In the genomic region with DNA sequence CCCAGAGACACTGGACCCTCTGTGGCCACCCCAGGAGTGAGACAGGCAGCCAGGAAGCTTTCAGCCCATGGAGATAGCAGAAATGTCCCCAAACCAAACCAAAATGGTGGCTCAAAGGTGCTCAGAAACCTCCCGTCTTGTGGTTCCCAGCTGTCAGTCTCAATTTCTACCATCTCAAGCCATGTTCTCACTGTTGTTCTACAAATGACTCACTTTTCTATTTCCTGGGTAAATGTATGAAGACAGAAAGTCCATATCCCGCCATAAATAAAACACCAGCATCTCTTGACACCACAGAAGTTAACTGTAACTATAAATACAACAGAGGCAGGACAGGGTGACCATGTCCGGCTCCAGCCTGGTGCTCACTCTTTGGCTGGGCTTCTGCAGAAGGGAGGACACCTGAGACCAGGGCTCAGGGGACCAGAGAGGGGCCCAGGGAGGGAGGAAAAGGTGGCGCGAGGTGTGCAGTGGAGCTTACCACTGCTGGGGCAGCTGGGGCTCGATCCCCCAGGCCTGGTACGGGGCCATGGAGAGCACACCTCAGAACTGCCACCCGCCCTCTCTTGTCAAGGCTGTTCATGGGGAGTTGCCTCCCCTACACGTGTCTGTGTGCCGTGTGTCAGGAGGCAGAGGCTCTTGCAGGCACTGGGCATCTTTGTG, we compare ENCODE assay signal across 15 cellular contexts.
DNase-seq lines count a peak whose midpoint lies in the region; ATAC-seq and TF ChIP-seq lines count a peak whose summit lies in the region.
"Had no signal": no experiment of that assay in that cellular context is flagged by ENCODE, and none has a peak within 500 bp of the region (broad histone marks: within the 10 kb centered on the region; RNA-seq: fewer than 3 reads in every experiment).

No MANE protein-coding gene starts in this region.

- H2AFZ ChIP-seq in MM.1S (ENCODE audit: low read length), result no peak overlapping the region

- no peaks in the 10 kb centered on the region for H3K36me3 ChIP-seq in MM.1S (replicated peaks; ENCODE audit: insufficient read depth, low read length)
- H3K36me3 ChIP-seq: right atrium auricular region, transverse colon had no signal

- ATAC-seq in GM19395 (IDR thresholded peaks at IDR 0.05; ENCODE audit: unreplicated experiment) (peak; percentile 61), HG03442 (IDR thresholded peaks at IDR 0.05; ENCODE audit: unreplicated experiment) (peak; percentile 41)
- ATAC-seq: esophagus mucosa had no signal

- no peaks in the 10 kb centered on the region for H4K20me1 ChIP-seq in MM.1S (ENCODE audit: insufficient read depth, low read length)

- DNase-seq in EH (ENCODE audit: low read depth) (peak; percentile 68), fibroblast of pulmonary artery (ENCODE audit: low read depth) (peak; percentile 21), NCI-H1092 (lab: John Stamatoyannopoulos, UW) (no peak), anterior cingulate cortex (lab: John Stamatoyannopoulos, UW) (no peak), Ammon's horn (ENCODE audit: low spot score) (no peak), MM.1S (no peak)
- DNase-seq: activated CD4-positive, alpha-beta T cell treated with anti-CD3 and anti-CD28 coated beads for 1 hour; activated effector memory CD4-positive, alpha-beta T cell treated with anti-CD3 and anti-CD28 coated beads, Interleukin-2, amount 50 U/mL, for 16 hours; NCI-H146; NK-92 treated with Interleukin-12 subunit alpha and Interleukin-12 subunit beta, amount 100 ng/mL, for 24 hours; transverse colon had no signal

- no peaks in the 10 kb centered on the region for H3K79me2 ChIP-seq in MM.1S (ENCODE audit: low read length)

- no peaks in the 10 kb centered on the region for H3F3A ChIP-seq in MM.1S (ENCODE audit: insufficient read depth, low read length)

- H3K27me3 ChIP-seq in MM.1S (replicated peaks; ENCODE audit: insufficient read depth, low read length), result peaks cover 76% of the 10 kb centered on the region
- H3K27me3 ChIP-seq: right atrium auricular region, transverse colon had no signal

- H3K4me1 ChIP-seq in MM.1S (ENCODE audit: low read length), result no peaks in the 10 kb centered on the region

- no peaks in the 10 kb centered on the region for H3K9me2 ChIP-seq in MM.1S (replicated peaks; ENCODE audit: insufficient read depth, low read length)

- no peak overlapping the region for H3K27ac ChIP-seq in MM.1S (ENCODE audit: low read length)
- H3K27ac ChIP-seq: right atrium auricular region, transverse colon had no signal

- H3K4me2 ChIP-seq in MM.1S (ENCODE audit: low read depth, low read length), result no peak overlapping the region

- no peaks in the 10 kb centered on the region for H3K9me3 ChIP-seq in MM.1S (replicated peaks; ENCODE audit: insufficient read depth, low read length)
- H3K9me3 ChIP-seq: right atrium auricular region, transverse colon had no signal

- H3K4me3 ChIP-seq in fibroblast of pulmonary artery (replicated peaks; ENCODE audit: low read depth, low read length) (no peak overlapping the region), MM.1S (ENCODE audit: low read length) (no peak overlapping the region)
- H3K4me3 ChIP-seq: right atrium auricular region, transverse colon had no signal

- TF ChIP-seq CTCF in fibroblast of pulmonary artery (IDR thresholded peaks at IDR 0.05; ENCODE audit: low read length, missing control alignments) (no peak), MM.1S (IDR thresholded peaks at IDR 0.05; ENCODE audit: low read length) (no peak)

- H3K9ac ChIP-seq in MM.1S (ENCODE audit: low read length), result no peak overlapping the region

Comparison
In these comparisons a context has a peak if more than half of its experiments do, and no peak if none do; other contexts are left out.
1. DNase-seq: peak in EH (single experiment) and fibroblast of pulmonary artery (single experiment); none in NCI-H1092 (single experiment), anterior cingulate cortex (0 of 58), Ammon's horn (single experiment) and MM.1S (single experiment).